Comparison of ENCODE assay signal across 8 cellular contexts in genomic region chr14:61525293-61526011, GRCh38.
DNase-seq lines count a peak whose midpoint lies in the region; ATAC-seq and TF ChIP-seq lines count a peak whose summit lies in the region.

No MANE protein-coding gene starts in this region.

- H3K27me3 Mint-ChIP-seq in activated T-helper 1 cell treated with anti-CD3 and anti-CD28 coated beads, Interleukin-12 subunit alpha, Interleukin-12 subunit beta, Interleukin-2, Interleukin-4 antibody, amounts not matched to agents 30 ng/mL and 10 ng/mL and 1 ng/mL, durations not matched to agents 14 hours and 24 hours and 36 hours (ENCODE audit: insufficient read depth): no peaks in the 10 kb centered on the region

- no peak for TF ChIP-seq CTCF in heart right ventricle (IDR thresholded peaks at IDR 0.05)

- H3K9me3 ChIP-seq in heart right ventricle: peaks cover 0 to 2% (median 0%) of the 10 kb centered on the region in 11 donors

- H3K36me3 ChIP-seq in heart right ventricle: peaks cover 0 to 18% (median 0%) of the 10 kb centered on the region in 9 donors

- DNase-seq in Daoy (ENCODE audit: low read depth) (peak; percentile 92), H4 (ENCODE audit: low spot score) (peak; percentile 65), NCI-H226 (peak; percentile 59), heart right ventricle (peak; percentile 45 to 52), NCI-H1694 (lab: John Stamatoyannopoulos, UW) (no peak), DMS114 treated with DMSO at 0.1 percent for 48 hours (lab: John Stamatoyannopoulos, UW; ENCODE audit: unreplicated experiment) (no peak)
- DNase-seq in activated T-helper 1 cell treated with anti-CD3 and anti-CD28 coated beads, Interleukin-12 subunit alpha, Interleukin-12 subunit beta, Interleukin-2, Interleukin-4 antibody, amounts not matched to agents 30 ng/mL and 10 ng/mL and 1 ng/mL, durations not matched to agents 14 hours and 24 hours and 36 hours (ENCODE audit: low spot score): peak; percentile 65
- DNase-seq in stimulated activated CD4-positive, alpha-beta T cell treated with anti-CD3 and anti-CD28 coated beads, Interleukin-1b, Interleukin-23, amount 100 ng/mL, for 48 hours: peak; percentile 87

- H3K4me1 Mint-ChIP-seq in activated T-helper 1 cell treated with anti-CD3 and anti-CD28 coated beads, Interleukin-12 subunit alpha, Interleukin-12 subunit beta, Interleukin-2, Interleukin-4 antibody, amounts not matched to agents 30 ng/mL and 10 ng/mL and 1 ng/mL, durations not matched to agents 14 hours and 24 hours and 36 hours (ENCODE audit: low read depth): peaks cover 82% of the 10 kb centered on the region

- ATAC-seq in heart right ventricle: peak; percentile 64 to 91 (median 77)

- intact Hi-C loops in activated T-helper 1 cell treated with anti-CD3 and anti-CD28 coated beads, Interleukin-12 subunit alpha, Interleukin-12 subunit beta, Interleukin-2, Interleukin-4 antibody, amounts not matched to agents 30 ng/mL and 10 ng/mL and 1 ng/mL, durations not matched to agents 14 hours and 24 hours and 36 hours (cut with micrococcal nuclease): loop anchor here (1.0 to 2.0 kb wide), 6 partner anchors 14 to 69 kb away; no protein-coding TSS in a partner anchor
- intact Hi-C loops in heart right ventricle (cut with DNase I): loop anchor here in 3 of 10 donors (5.0 to 10.0 kb wide), 4 partner anchors 42 to 169 kb away; partner anchors contain the start of gene HIF1A (in 1 of the 3)

- H3K9me3 Mint-ChIP-seq in activated T-helper 1 cell treated with anti-CD3 and anti-CD28 coated beads, Interleukin-12 subunit alpha, Interleukin-12 subunit beta, Interleukin-2, Interleukin-4 antibody, amounts not matched to agents 30 ng/mL and 10 ng/mL and 1 ng/mL, durations not matched to agents 14 hours and 24 hours and 36 hours: peaks cover 9% of the 10 kb centered on the region

- peak overlapping the region; percentile 48 to 92 (median 79) for H3K27ac ChIP-seq in heart right ventricle

- H3K36me3 Mint-ChIP-seq in activated T-helper 1 cell treated with anti-CD3 and anti-CD28 coated beads, Interleukin-12 subunit alpha, Interleukin-12 subunit beta, Interleukin-2, Interleukin-4 antibody, amounts not matched to agents 30 ng/mL and 10 ng/mL and 1 ng/mL, durations not matched to agents 14 hours and 24 hours and 36 hours (ENCODE audit: low read depth): peaks cover 55% of the 10 kb centered on the region

- peak overlapping the region; percentile 64 for H3K4me3 Mint-ChIP-seq in activated T-helper 1 cell treated with anti-CD3 and anti-CD28 coated beads, Interleukin-12 subunit alpha, Interleukin-12 subunit beta, Interleukin-2, Interleukin-4 antibody, amounts not matched to agents 30 ng/mL and 10 ng/mL and 1 ng/mL, durations not matched to agents 14 hours and 24 hours and 36 hours

- no peaks in the 10 kb centered on the region for H3K27me3 ChIP-seq in heart right ventricle

- peak overlapping the region; percentile 89 for H3K27ac Mint-ChIP-seq in activated T-helper 1 cell treated with anti-CD3 and anti-CD28 coated beads, Interleukin-12 subunit alpha, Interleukin-12 subunit beta, Interleukin-2, Interleukin-4 antibody, amounts not matched to agents 30 ng/mL and 10 ng/mL and 1 ng/mL, durations not matched to agents 14 hours and 24 hours and 36 hours

- no peak overlapping the region for H3K4me3 ChIP-seq in heart right ventricle

- 40 to 42% methylated on average over 16 of the region's 16 CpGs for WGBS in heart right ventricle, 2 donors

- H3K4me1 ChIP-seq in heart right ventricle: peaks cover 15 to 70% (median 52%) of the 10 kb centered on the region in 9 donors

Comparison
In these comparisons a context has a peak if more than half of its experiments do, and no peak if none do; other contexts are left out.
1. DNase-seq: peak in Daoy (single experiment), H4 (single experiment), NCI-H226 (single experiment), activated T-helper 1 cell treated with anti-CD3 and anti-CD28 coated beads, Interleukin-12 subunit alpha, Interleukin-12 subunit beta, Interleukin-2, Interleukin-4 antibody, amounts not matched to agents 30 ng/mL and 10 ng/mL and 1 ng/mL, durations not matched to agents 14 hours and 24 hours and 36 hours (single experiment), heart right ventricle (2 of 2) and stimulated activated CD4-positive, alpha-beta T cell treated with anti-CD3 and anti-CD28 coated beads, Interleukin-1b, Interleukin-23, amount 100 ng/mL, for 48 hours (single experiment); none in NCI-H1694 (single experiment) and DMS114 treated with DMSO at 0.1 percent for 48 hours (single experiment).